In genomic region chr22:17199131-17199731, GRCh38 we compare ENCODE assay signal across 8 cellular contexts. TPM values are rescaled to one million over a fixed set of nuclear protein-coding genes. Genes with fewer than 3 reads are reported as not detected.
DNase-seq lines count a peak whose midpoint lies in the region; ATAC-seq and TF ChIP-seq lines count a peak whose summit lies in the region.

No MANE protein-coding gene starts in this region.

- H3K27ac ChIP-seq in smooth muscle cell (ENCODE audit: low read depth): peak overlapping the region; percentile 43

- H3K4me2 ChIP-seq in smooth muscle cell: peak overlapping the region; percentile 87

- H3K79me2 ChIP-seq in smooth muscle cell (ENCODE audit: low read depth): no peaks in the 10 kb centered on the region

- peaks cover 16 to 26% (median 19%) of the 10 kb centered on the region in 3 donors for H3K36me3 Mint-ChIP-seq in immature natural killer cell

- H3K4me3 ChIP-seq in HAP-1 (peak overlapping the region; percentile 18), smooth muscle cell (peak overlapping the region; percentile 58)

- H3K27me3 ChIP-seq in HAP-1 (ENCODE audit: low read depth) (no peaks in the 10 kb centered on the region), smooth muscle cell (ENCODE audit: low read depth) (no peaks in the 10 kb centered on the region)

- H3F3A ChIP-seq in smooth muscle cell (ENCODE audit: low read depth): no peaks in the 10 kb centered on the region

- H3K36me3 ChIP-seq in HAP-1 (replicated peaks) (no peaks in the 10 kb centered on the region), smooth muscle cell (ENCODE audit: low read depth) (no peaks in the 10 kb centered on the region)

- H3K4me1 ChIP-seq in HAP-1 (peaks cover 24% of the 10 kb centered on the region), smooth muscle cell (ENCODE audit: low read depth) (peaks cover 8% of the 10 kb centered on the region)

- no peak overlapping the region for H3K4me3 Mint-ChIP-seq in immature natural killer cell

- in situ Hi-C loops in HAP-1 (cut with MboI; ENCODE audit: low sequenced_read_pairs): no loop called here

- peak; percentile 24 to 71 for DNase-seq in HAP-1 (ENCODE audit: low spot score in 2 of 2)
- peak; percentile 56 for DNase-seq in cerebellar cortex (ENCODE audit: low spot score)
- DNase-seq in islet precursor cell: peak; percentile 89
- DNase-seq in smooth muscle cell (lab: John Stamatoyannopoulos, UW; ENCODE audit: unreplicated experiment): peak; percentile 17
- no peak for DNase-seq in stimulated activated CD4-positive, alpha-beta T cell treated with anti-CD3 and anti-CD28 coated beads, Interleukin-4, amount 100 ng/mL, for 1 hour
- no peak for DNase-seq in immature natural killer cell
- DNase-seq in stimulated activated CD4-positive, alpha-beta T cell treated with anti-CD3 and anti-CD28 coated beads, Interleukin-15, amount 100 ng/mL, for 24 hours: no peak

- ATAC-seq in HG02885 (IDR thresholded peaks at IDR 0.05; ENCODE audit: poor library complexity, unreplicated experiment): no peak

- H4K20me1 ChIP-seq in smooth muscle cell (ENCODE audit: low read depth): no peaks in the 10 kb centered on the region

- H3K9me3 Mint-ChIP-seq in immature natural killer cell: no peaks in the 10 kb centered on the region

- peak overlapping the region; percentile 57 for H3K9ac ChIP-seq in smooth muscle cell (ENCODE audit: low read depth)

- 3% methylated on average over 16 of the region's 18 CpGs for WGBS in smooth muscle cell (ENCODE audit: low lambda C conversion rate)

- H3K27ac Mint-ChIP-seq in immature natural killer cell: no peak overlapping the region

- no peaks in the 10 kb centered on the region for H3K9me3 ChIP-seq in HAP-1
- H3K9me3 ChIP-seq in smooth muscle cell (replicated peaks; ENCODE audit: low read depth): no peaks in the 10 kb centered on the region

- no peak for TF ChIP-seq CTCF in smooth muscle cell (IDR thresholded peaks at IDR 0.05; ENCODE audit: borderline replicate concordance, insufficient read depth, poor library complexity, severe bottlenecking)

- peaks cover 10% of the 10 kb centered on the region in 2 donors for H3K4me1 Mint-ChIP-seq in immature natural killer cell

- H3K27me3 Mint-ChIP-seq in immature natural killer cell (ENCODE audit: low read depth in 3 of 3): no peaks in the 10 kb centered on the region

- H2AFZ ChIP-seq in smooth muscle cell (ENCODE audit: low read depth): peak overlapping the region; percentile 69

RNA-seq across cellular contexts. Expression of gene ADA2, which starts 20.0 kb away (rescaled TPM):
- 14.6 and 14.9 TPM in 2 replicates for total RNA-seq in smooth muscle cell
- polyA plus RNA-seq in smooth muscle cell: 16.9 and 17.7 TPM in 2 replicates
- 100 to 1,000 TPM in 2 of 3 donors, 10 to 100 TPM in 1; 45.2 to 128 (median 104) TPM for polyA plus RNA-seq in immature natural killer cell

RNA-seq across cellular contexts. Expression of gene HDHD5, which starts 40.2 kb away (rescaled TPM):
- 18.9 and 25.5 TPM in 2 replicates for total RNA-seq in smooth muscle cell
- 52.1 and 53.5 TPM in 2 replicates for polyA plus RNA-seq in smooth muscle cell
- polyA plus RNA-seq in immature natural killer cell: 10 to 100 TPM; 47.0 to 67.7 (median 47.3) TPM

Comparison
In these comparisons a context has a peak if more than half of its experiments do, and no peak if none do; other contexts are left out.
1. DNase-seq: peak in HAP-1 (2 of 2), cerebellar cortex (single experiment), islet precursor cell (single experiment) and smooth muscle cell (single experiment); none in stimulated activated CD4-positive, alpha-beta T cell treated with anti-CD3 and anti-CD28 coated beads, Interleukin-4, amount 100 ng/mL, for 1 hour (single experiment), immature natural killer cell (0 of 3) and stimulated activated CD4-positive, alpha-beta T cell treated with anti-CD3 and anti-CD28 coated beads, Interleukin-15, amount 100 ng/mL, for 24 hours (single experiment).